ENCODE assay signal across 8 cellular contexts in genomic region chr22:23520875-23521441, GRCh38. TPM values are rescaled to one million over a fixed set of nuclear protein-coding genes. Genes with fewer than 3 reads are reported as not detected.
DNase-seq lines count a peak whose midpoint lies in the region; ATAC-seq and TF ChIP-seq lines count a peak whose summit lies in the region.

No MANE protein-coding gene starts in this region.

- peak overlapping the region; percentile 71 to 99 (median 91) for H3K27ac ChIP-seq in BLaER1 treated with 17β-estradiol and CSF1 and Interleukin-3, amounts not matched to agents 10 nM and 100 nM
- H3K27ac ChIP-seq in KMS-11 (no peak overlapping the region; the same call in 1 of the 2 replicates), testis (peak overlapping the region; percentile 98 to 99)

- H2AFZ ChIP-seq in KMS-11 (ENCODE audit: low read depth), result peak overlapping the region; percentile 94

- peak overlapping the region; percentile 84 to 99 (median 96) for H3K4me2 ChIP-seq in BLaER1 treated with 17β-estradiol and CSF1 and Interleukin-3, amounts not matched to agents 10 nM and 100 nM
- peak overlapping the region; percentile 96 for H3K4me2 ChIP-seq in KMS-11

- TF ChIP-seq POLR2A in testis (IDR thresholded peaks at IDR 0.05), result no peak

- H3K4me1 ChIP-seq in BLaER1 treated with 17β-estradiol and CSF1 and Interleukin-3, amounts not matched to agents 10 nM and 100 nM, result peaks cover 27 to 53% (median 47%) of the 10 kb centered on the region in 10 experiments
- H3K4me1 ChIP-seq in KMS-11 (ENCODE audit: low read depth, poor library complexity, severe bottlenecking) (peaks cover 5% of the 10 kb centered on the region), testis (peaks cover 50% of the 10 kb centered on the region)

- H3K27me3 ChIP-seq in BLaER1 treated with 17β-estradiol and CSF1 and Interleukin-3, amounts not matched to agents 10 nM and 100 nM, result peaks cover 11 to 18% (median 14%) of the 10 kb centered on the region in 11 experiments; a peak in 21 of 22 replicates
- H3K27me3 ChIP-seq in KMS-11 (ENCODE audit: insufficient read depth, low read depth), result no peaks in the 10 kb centered on the region
- H3K27me3 ChIP-seq in testis, result no peaks in the 10 kb centered on the region

- WGBS in testis, 2 donors, result 6 to 7% methylated on average over 27 to 28 of the region's 28 CpGs

- TF ChIP-seq CTCF in KMS-11 (conservative IDR thresholded peaks at IDR 0.05; ENCODE audit: low read depth, low read length) (no peak), cardiac fibroblast (IDR thresholded peaks at IDR 0.05; ENCODE audit: low read depth, low read length) (no peak), testis (IDR thresholded peaks at IDR 0.05) (no peak)

- H3K79me2 ChIP-seq in KMS-11 (ENCODE audit: insufficient read depth, low read depth), result no peaks in the 10 kb centered on the region

- H4K20me1 ChIP-seq in BLaER1 treated with 17β-estradiol and CSF1 and Interleukin-3, amounts not matched to agents 10 nM and 100 nM, result no peaks in the 10 kb centered on the region
- H4K20me1 ChIP-seq in KMS-11 (ENCODE audit: insufficient read depth), result no peaks in the 10 kb centered on the region

- no peaks in the 10 kb centered on the region for H3K9me3 ChIP-seq in BLaER1 treated with 17β-estradiol and CSF1 and Interleukin-3, amounts not matched to agents 10 nM and 100 nM (replicated peaks in 1 of 11)
- H3K9me3 ChIP-seq in testis, result no peaks in the 10 kb centered on the region

- peak overlapping the region; percentile 48 to 68 (median 60) for H3K4me3 ChIP-seq in BLaER1 treated with 17β-estradiol and CSF1 and Interleukin-3, amounts not matched to agents 10 nM and 100 nM
- H3K4me3 ChIP-seq in KMS-11 (IDR thresholded peaks at IDR 0.05; ENCODE audit: insufficient read depth, low read depth, low read length) (no peak overlapping the region), cardiac fibroblast (replicated peaks in 1 of 2; ENCODE audit: low read depth in 2 of 2, low read length in 2 of 2) (peak overlapping the region; percentile 15 to 49), testis (peak overlapping the region; percentile 54 to 57)

- H3K9ac ChIP-seq in BLaER1 treated with 17β-estradiol and CSF1 and Interleukin-3, amounts not matched to agents 10 nM and 100 nM, result peak overlapping the region; percentile 78 to 95 (median 87)
- H3K9ac ChIP-seq in KMS-11, result peak overlapping the region; percentile 61

- H3K36me3 ChIP-seq in BLaER1 treated with 17β-estradiol and CSF1 and Interleukin-3, amounts not matched to agents 10 nM and 100 nM, result no peaks in the 10 kb centered on the region
- no peaks in the 10 kb centered on the region for H3K36me3 ChIP-seq in KMS-11 (ENCODE audit: insufficient read depth)
- no peaks in the 10 kb centered on the region for H3K36me3 ChIP-seq in testis (ENCODE audit: low read depth, missing control alignments)

- intact Hi-C loops in left colon (cut with DNase I, micrococcal nuclease) (no loop called here), testis (cut with DNase I; ENCODE audit: low total_unique reads) (no loop called here)

- ATAC-seq in left colon (peak; percentile 15), GM21360 (IDR thresholded peaks at IDR 0.05; ENCODE audit: unreplicated experiment) (no peak)

- DNase-seq in cardiac fibroblast (ENCODE audit: low read depth in 2 of 2) (peak; percentile 14 to 61), left colon (peak in 1 of 2 donors; percentile 43), testis (peak; percentile 65), SIG-M5 (lab: John Stamatoyannopoulos, UW) (no peak), iPS-NIHi7 (ENCODE audit: extremely low spot score) (no peak)

RNA-seq across cellular contexts. Expression of gene IGLL1, which starts 59.1 kb away (rescaled TPM):
- not detected for total RNA-seq in left colon
- total RNA-seq in testis, result 10 to 100 TPM in 1 of 2 donors, 1 to 10 TPM in 1; 6.9 to 24.6 TPM
- 36.9 TPM for polyA plus RNA-seq in testis (ENCODE audit: insufficient read depth, low read depth, low replicate concordance)

Comparison
In these comparisons a context has a peak if more than half of its experiments do, and no peak if none do; other contexts are left out.
1. DNase-seq: peak in cardiac fibroblast (2 of 2) and testis (single experiment); none in SIG-M5 (single experiment) and iPS-NIHi7 (single experiment).
2. RNA of gene IGLL1, which starts 59.1 kb away (total RNA-seq): 6.9 to 24.6 TPM in testis; not detected in left colon; every median in the first group is over 4 times any median in the second.